In the genomic region with DNA sequence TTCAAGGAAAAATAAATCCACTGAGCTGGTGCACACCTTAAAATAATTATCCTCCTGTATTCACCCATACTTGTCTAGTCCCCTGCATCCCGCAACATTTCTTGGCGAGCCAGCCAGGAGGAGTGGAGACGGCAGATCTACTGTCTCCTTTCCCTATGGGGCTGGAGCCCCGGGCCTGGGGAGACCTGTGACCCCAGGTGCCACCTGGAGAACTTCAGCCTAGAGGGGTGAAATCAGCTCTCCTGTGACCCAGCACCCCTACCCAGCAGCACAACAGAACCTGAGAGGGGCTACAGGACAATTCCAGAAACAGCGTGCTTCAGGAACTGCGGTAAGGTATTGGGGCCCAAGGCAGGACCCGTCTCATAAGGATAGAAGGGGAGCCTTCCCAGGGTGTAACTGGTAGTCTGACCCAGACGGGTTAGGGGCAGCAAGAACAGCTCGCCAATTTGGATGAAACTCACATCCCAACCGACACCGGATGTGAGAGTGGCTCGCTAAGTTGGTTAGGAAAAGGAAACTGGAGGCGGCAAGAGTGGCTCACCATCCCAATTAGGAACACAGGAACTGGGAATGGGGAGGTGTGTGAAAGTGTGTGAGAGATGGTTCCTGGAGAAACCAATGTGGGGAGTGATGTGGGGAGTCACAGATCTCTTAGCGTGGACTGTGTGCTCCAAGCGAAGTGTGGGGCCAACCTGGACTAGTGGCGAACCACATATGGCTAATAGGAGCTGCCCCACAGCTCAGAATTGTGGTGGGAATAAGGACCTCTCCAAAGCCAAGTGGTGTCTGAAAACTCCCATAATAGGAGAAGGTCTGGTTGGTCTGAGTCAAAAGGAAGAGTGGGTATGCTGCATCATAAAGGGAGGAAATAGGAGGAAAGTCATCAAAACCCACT, we compare ENCODE assay signal across 10 cellular contexts. TPM values are rescaled to one million over a fixed set of nuclear protein-coding genes. Genes with fewer than 3 reads are reported as not detected.
DNase-seq lines count a peak whose midpoint lies in the region; ATAC-seq and TF ChIP-seq lines count a peak whose summit lies in the region.
"Had no signal": no experiment of that assay in that cellular context is flagged by ENCODE, and none has a peak within 500 bp of the region (broad histone marks: within the 10 kb centered on the region; RNA-seq: fewer than 3 reads in every experiment).

No MANE protein-coding gene starts in this region.

- ATAC-seq in Right ventricle myocardium superior (ENCODE audit: poor library complexity), result no peak
- no peak for ATAC-seq in naive thymus-derived CD8-positive, alpha-beta T cell
- no peak for ATAC-seq in GM18868 (IDR thresholded peaks at IDR 0.05; ENCODE audit: unreplicated experiment)

- H3K4me1 ChIP-seq in cardiac muscle cell (ENCODE audit: low read depth) (peaks cover 9% of the 10 kb centered on the region), ascending aorta (no peaks in the 10 kb centered on the region), urinary bladder (ENCODE audit: insufficient read depth) (no peaks in the 10 kb centered on the region)

- peak overlapping the region; percentile 76 for H3K27ac ChIP-seq in cardiac muscle cell
- H3K27ac ChIP-seq in ascending aorta, result no peak overlapping the region
- H3K27ac ChIP-seq in urinary bladder (ENCODE audit: low read depth), result peak overlapping the region; percentile 39
- H3K27ac ChIP-seq: WERI-Rb-1 had no signal

- H3K4me1 Mint-ChIP-seq in naive thymus-derived CD8-positive, alpha-beta T cell, result peaks cover 22 to 25% (median 23%) of the 10 kb centered on the region in 4 donors
- H3K4me1 Mint-ChIP-seq in activated T-helper 1 cell treated with anti-CD3 and anti-CD28 coated beads, Interleukin-12 subunit alpha, Interleukin-12 subunit beta, Interleukin-2, Interleukin-4 antibody, amounts not matched to agents 30 ng/mL and 10 ng/mL and 1 ng/mL, durations not matched to agents 14 hours and 24 hours and 36 hours (ENCODE audit: low read depth), result peaks cover 21% of the 10 kb centered on the region

- no peaks in the 10 kb centered on the region for H3K36me3 Mint-ChIP-seq in naive thymus-derived CD8-positive, alpha-beta T cell
- H3K36me3 Mint-ChIP-seq in activated T-helper 1 cell treated with anti-CD3 and anti-CD28 coated beads, Interleukin-12 subunit alpha, Interleukin-12 subunit beta, Interleukin-2, Interleukin-4 antibody, amounts not matched to agents 30 ng/mL and 10 ng/mL and 1 ng/mL, durations not matched to agents 14 hours and 24 hours and 36 hours (ENCODE audit: low read depth), result no peaks in the 10 kb centered on the region

- H3K27me3 Mint-ChIP-seq in naive thymus-derived CD8-positive, alpha-beta T cell, result peaks cover 0 to 16% (median 4%) of the 10 kb centered on the region in 5 donors
- peaks cover 51% of the 10 kb centered on the region for H3K27me3 Mint-ChIP-seq in activated T-helper 1 cell treated with anti-CD3 and anti-CD28 coated beads, Interleukin-12 subunit alpha, Interleukin-12 subunit beta, Interleukin-2, Interleukin-4 antibody, amounts not matched to agents 30 ng/mL and 10 ng/mL and 1 ng/mL, durations not matched to agents 14 hours and 24 hours and 36 hours (ENCODE audit: insufficient read depth)

- H3K27ac Mint-ChIP-seq in naive thymus-derived CD8-positive, alpha-beta T cell, result peak overlapping the region; percentile 90 to 97 (median 94)
- H3K27ac Mint-ChIP-seq in activated T-helper 1 cell treated with anti-CD3 and anti-CD28 coated beads, Interleukin-12 subunit alpha, Interleukin-12 subunit beta, Interleukin-2, Interleukin-4 antibody, amounts not matched to agents 30 ng/mL and 10 ng/mL and 1 ng/mL, durations not matched to agents 14 hours and 24 hours and 36 hours, result no peak overlapping the region

- H3K36me3 ChIP-seq in cardiac muscle cell (no peaks in the 10 kb centered on the region), ascending aorta (no peaks in the 10 kb centered on the region), urinary bladder (ENCODE audit: insufficient read depth) (no peaks in the 10 kb centered on the region)
- H3K36me3 ChIP-seq: MG63, WERI-Rb-1 had no signal

- intact Hi-C loops in Right ventricle myocardium superior (cut with DNase I), result no loop called here
- intact Hi-C loops in ascending aorta (cut with DNase I), result no loop called here
- intact Hi-C loops in activated T-helper 1 cell treated with anti-CD3 and anti-CD28 coated beads, Interleukin-12 subunit alpha, Interleukin-12 subunit beta, Interleukin-2, Interleukin-4 antibody, amounts not matched to agents 30 ng/mL and 10 ng/mL and 1 ng/mL, durations not matched to agents 14 hours and 24 hours and 36 hours (cut with micrococcal nuclease), result loop anchor here (1.0 to 2.0 kb wide), 2 partner anchors 41 to 177 kb away; a partner anchor contains a TSS

- 90% methylated on average over 16 of the region's 16 CpGs for WGBS in urinary bladder

- H3K9me3 ChIP-seq in cardiac muscle cell (ENCODE audit: low read depth) (no peaks in the 10 kb centered on the region), ascending aorta (no peaks in the 10 kb centered on the region)
- H3K9me3 ChIP-seq: MG63 had no signal

- POLR2A ChIA-PET in naive thymus-derived CD8-positive, alpha-beta T cell (lab: Charles Lee), result interaction anchor here (0.8 to 0.9 kb wide), 2 partner anchors 15 to 40 kb away, joined by 3 to 4 read pairs; a partner anchor contains a TSS

- DNase-seq in cardiac muscle cell (ENCODE audit: low read depth in 1 of 2, low spot score in 1 of 2) (no peak), Right ventricle myocardium superior (no peak), ascending aorta (ENCODE audit: low spot score in 2 of 2) (peak in 1 of 2 donors; percentile 54), NCI-H2171 treated with DMSO at 0.1 percent for 48 hours (lab: John Stamatoyannopoulos, UW) (no peak)
- DNase-seq in naive thymus-derived CD8-positive, alpha-beta T cell, result peak in 1 of 10 donors; percentile 50
- DNase-seq in activated T-helper 1 cell treated with anti-CD3 and anti-CD28 coated beads, Interleukin-12 subunit alpha, Interleukin-12 subunit beta, Interleukin-2, Interleukin-4 antibody, amounts not matched to agents 30 ng/mL and 10 ng/mL and 1 ng/mL, durations not matched to agents 14 hours and 24 hours and 36 hours (ENCODE audit: low spot score), result no peak
- DNase-seq: WERI-Rb-1 had no signal

- H3K4me3 ChIP-seq in cardiac muscle cell (no peak overlapping the region), ascending aorta (peak overlapping the region; percentile 32 to 45), urinary bladder (ENCODE audit: low read depth, low read length) (no peak overlapping the region)

- H3K27me3 ChIP-seq in cardiac muscle cell, result no peaks in the 10 kb centered on the region
- H3K27me3 ChIP-seq in ascending aorta, result no peaks in the 10 kb centered on the region
- H3K27me3 ChIP-seq: MG63 had no signal

- H3K9me3 Mint-ChIP-seq in naive thymus-derived CD8-positive, alpha-beta T cell, result no peaks in the 10 kb centered on the region
- no peaks in the 10 kb centered on the region for H3K9me3 Mint-ChIP-seq in activated T-helper 1 cell treated with anti-CD3 and anti-CD28 coated beads, Interleukin-12 subunit alpha, Interleukin-12 subunit beta, Interleukin-2, Interleukin-4 antibody, amounts not matched to agents 30 ng/mL and 10 ng/mL and 1 ng/mL, durations not matched to agents 14 hours and 24 hours and 36 hours

- TF ChIP-seq CTCF in cardiac muscle cell (IDR thresholded peaks at IDR 0.05; ENCODE audit: low read depth, low read length) (no peak), ascending aorta (IDR thresholded peaks at IDR 0.05) (no peak)

- peak overlapping the region; percentile 78 to 92 (median 90) for H3K4me3 Mint-ChIP-seq in naive thymus-derived CD8-positive, alpha-beta T cell
- H3K4me3 Mint-ChIP-seq in activated T-helper 1 cell treated with anti-CD3 and anti-CD28 coated beads, Interleukin-12 subunit alpha, Interleukin-12 subunit beta, Interleukin-2, Interleukin-4 antibody, amounts not matched to agents 30 ng/mL and 10 ng/mL and 1 ng/mL, durations not matched to agents 14 hours and 24 hours and 36 hours, result no peak overlapping the region

RNA-seq across cellular contexts. Expression of a gene that starts 15.1 kb away (rescaled TPM):
- total RNA-seq in cardiac muscle cell, result 8.9 and 21.7 TPM in 2 replicates
- 14.0 and 18.2 TPM in 2 replicates for polyA plus RNA-seq in cardiac muscle cell
- 11.6 TPM for total RNA-seq in Right ventricle myocardium superior
- total RNA-seq in ascending aorta, result 7.5 TPM
- total RNA-seq in naive thymus-derived CD8-positive, alpha-beta T cell, result under 1 TPM in 1 of 2 experiments, not detected in 1; 0.10 TPM
- polyA plus RNA-seq in naive thymus-derived CD8-positive, alpha-beta T cell, result not detected
- 34.4 TPM for total RNA-seq in urinary bladder
- 16.9 TPM for polyA plus RNA-seq in urinary bladder
- not detected in 2 replicates for total RNA-seq in activated T-helper 1 cell treated with anti-CD3 and anti-CD28 coated beads, Interleukin-12 subunit alpha, Interleukin-12 subunit beta, Interleukin-2, Interleukin-4 antibody, amounts not matched to agents 30 ng/mL and 10 ng/mL and 1 ng/mL, durations not matched to agents 14 hours and 24 hours and 36 hours

RNA-seq across cellular contexts. Expression of a gene that starts 17.0 kb away (rescaled TPM):
- total RNA-seq in cardiac muscle cell (22.6 and 31.1 TPM in 2 replicates), Right ventricle myocardium superior (9.2 TPM), ascending aorta (46.1 TPM), urinary bladder (15.6 TPM)
- polyA plus RNA-seq in cardiac muscle cell (13.9 and 23.0 TPM in 2 replicates), urinary bladder (17.2 TPM)
- 10 to 100 TPM; 16.4 to 17.1 TPM for total RNA-seq in naive thymus-derived CD8-positive, alpha-beta T cell
- 10 to 100 TPM; 25.2 to 28.5 (median 27.4) TPM for polyA plus RNA-seq in naive thymus-derived CD8-positive, alpha-beta T cell
- 21.1 and 23.5 TPM in 2 replicates for total RNA-seq in activated T-helper 1 cell treated with anti-CD3 and anti-CD28 coated beads, Interleukin-12 subunit alpha, Interleukin-12 subunit beta, Interleukin-2, Interleukin-4 antibody, amounts not matched to agents 30 ng/mL and 10 ng/mL and 1 ng/mL, durations not matched to agents 14 hours and 24 hours and 36 hours

RNA-seq across cellular contexts. Expression of a gene that starts 40.7 kb away (rescaled TPM):
- 267 and 1,003 TPM in 2 replicates for total RNA-seq in cardiac muscle cell
- 391 and 693 TPM in 2 replicates for polyA plus RNA-seq in cardiac muscle cell
- total RNA-seq in Right ventricle myocardium superior, result 808 TPM
- 35.9 TPM for total RNA-seq in ascending aorta
- 100 to 1,000 TPM in 1 of 2 experiments, 10 to 100 TPM in 1; 98.5 to 103 TPM for total RNA-seq in naive thymus-derived CD8-positive, alpha-beta T cell
- polyA plus RNA-seq in naive thymus-derived CD8-positive, alpha-beta T cell, result 100 to 1,000 TPM; 434 to 524 (median 517) TPM
- 90.2 TPM for total RNA-seq in urinary bladder
- polyA plus RNA-seq in urinary bladder, result 269 TPM
- total RNA-seq in activated T-helper 1 cell treated with anti-CD3 and anti-CD28 coated beads, Interleukin-12 subunit alpha, Interleukin-12 subunit beta, Interleukin-2, Interleukin-4 antibody, amounts not matched to agents 30 ng/mL and 10 ng/mL and 1 ng/mL, durations not matched to agents 14 hours and 24 hours and 36 hours, result 178 and 194 TPM in 2 replicates

Comparison
In these comparisons a context has a peak if more than half of its experiments do, and no peak if none do; other contexts are left out.
1. H3K27ac ChIP-seq: peak in cardiac muscle cell (single experiment) and urinary bladder (single experiment); none in ascending aorta (0 of 2).
2. H3K4me3 ChIP-seq: peak in ascending aorta (2 of 2); none in cardiac muscle cell (single experiment) and urinary bladder (single experiment).